Comparison of ENCODE assay signal across 14 cellular contexts in genomic region chr17:22507823-22508222, GRCh38.
A peak's percentile ranks its signal among the peaks of the same experiment; 100 is the strongest.
DNase-seq lines count a peak whose midpoint lies in the region; TF ChIP-seq lines count a peak whose summit lies in the region.
"Had no signal": no experiment of that assay in that cellular context is flagged by ENCODE, and none has a peak within 500 bp of the region (broad histone marks: within the 10 kb centered on the region; RNA-seq: fewer than 3 reads in every experiment).

No MANE protein-coding gene starts in this region.

- no peak for TF ChIP-seq POLR2A in tibial nerve (IDR thresholded peaks at IDR 0.05)
- TF ChIP-seq POLR2A in breast epithelium (IDR thresholded peaks at IDR 0.05), result no peak

- H3K4me1 ChIP-seq in mesenchymal stem cell (ENCODE audit: control insufficient read depth, insufficient read depth, low read depth, low read length), result no peaks in the 10 kb centered on the region
- H3K4me1 ChIP-seq in tibial nerve, result no peaks in the 10 kb centered on the region
- no peaks in the 10 kb centered on the region for H3K4me1 ChIP-seq in breast epithelium
- H3K4me1 ChIP-seq: pancreas had no signal

- H4K8ac ChIP-seq in mesenchymal stem cell (ENCODE audit: low read length), result no peak overlapping the region

- TF ChIP-seq EP300 in tibial nerve (IDR thresholded peaks at IDR 0.05), result no peak

- TF ChIP-seq CTCF in tibial nerve (IDR thresholded peaks at IDR 0.05), result no peak
- TF ChIP-seq CTCF in breast epithelium (IDR thresholded peaks at IDR 0.05), result no peak

- no peak overlapping the region for H3K14ac ChIP-seq in mesenchymal stem cell (ENCODE audit: low read length in 2 of 2)

- H2BK15ac ChIP-seq in mesenchymal stem cell (ENCODE audit: low read depth, poor library complexity, severe bottlenecking), result no peak overlapping the region

- no peak overlapping the region for H3K18ac ChIP-seq in mesenchymal stem cell (ENCODE audit: low read depth in 1 of 2, low read length in 2 of 2)

- intact Hi-C loops in posterior vena cava (cut with DNase I), result no loop called here
- intact Hi-C loops in breast epithelium (cut with DNase I; ENCODE audit: low total_unique reads), result no loop called here

- no peaks in the 10 kb centered on the region for H3K27me3 ChIP-seq in mesenchymal stem cell (ENCODE audit: control insufficient read depth in 1 of 2, insufficient read depth in 1 of 2, low read length in 2 of 2)
- H3K27me3 ChIP-seq in tibial nerve, result no peaks in the 10 kb centered on the region
- H3K27me3 ChIP-seq in breast epithelium, result no peaks in the 10 kb centered on the region
- H3K27me3 ChIP-seq: pancreas had no signal

- H3K4me2 ChIP-seq in mesenchymal stem cell (ENCODE audit: low read length, poor library complexity, severe bottlenecking), result no peak overlapping the region

- H4K91ac ChIP-seq in mesenchymal stem cell (ENCODE audit: low read length), result no peak overlapping the region

- no peak overlapping the region for H3K4me3 ChIP-seq in mesenchymal stem cell (ENCODE audit: insufficient read depth in 1 of 2, low read depth in 1 of 2, low read length in 2 of 2)
- no peak overlapping the region for H3K4me3 ChIP-seq in tibial nerve
- no peak overlapping the region for H3K4me3 ChIP-seq in breast epithelium
- H3K4me3 ChIP-seq: GM12878, pancreas had no signal

- DNase-seq in activated CD4-positive, alpha-beta T cell treated with anti-CD3 and anti-CD28 coated beads for 48 hours, result peak; percentile 4
- no peak for DNase-seq in activated CD4-positive, alpha-beta T cell treated with anti-CD3 and anti-CD28 coated beads, Interleukin-2, amount 50 U/mL, for 4 hours
- peak; percentile 3 for DNase-seq in KG1 (lab: John Stamatoyannopoulos, UW)
- DNase-seq in RKO (ENCODE audit: low spot score), result peak; percentile 45
- peak; percentile 29 for DNase-seq in posterior vena cava (ENCODE audit: low spot score)
- DNase-seq in mesenchymal stem cell, result no peak
- DNase-seq in tibial nerve (ENCODE audit: low spot score in 2 of 2), result no peak
- no peak for DNase-seq in breast epithelium (ENCODE audit: low spot score in 2 of 2)
- DNase-seq: activated CD4-positive, alpha-beta T cell treated with anti-CD3 and anti-CD28 coated beads, Interleukin-2, amount 50 U/mL, for 1 hour; DMS153; left cardiac atrium; NCI-H1694; pancreas had no signal

- no peak overlapping the region for H2BK5ac ChIP-seq in mesenchymal stem cell (ENCODE audit: low read depth, low read length, poor library complexity, severe bottlenecking)

- no peaks in the 10 kb centered on the region for H3K79me1 ChIP-seq in mesenchymal stem cell (replicated peaks; ENCODE audit: low read length, poor library complexity, severe bottlenecking)

- no peak overlapping the region for H3K23ac ChIP-seq in mesenchymal stem cell (ENCODE audit: low read length in 2 of 2)

- WGBS in mesenchymal stem cell, result 60% methylated on average over 5 of the region's 5 CpGs
- WGBS in tibial nerve, 2 donors, result 49 to 52% methylated on average over 5 of the region's 5 CpGs

- H2AK5ac ChIP-seq in mesenchymal stem cell (ENCODE audit: low read length, severe bottlenecking), result no peak overlapping the region

- no peak overlapping the region for H3K4ac ChIP-seq in mesenchymal stem cell (ENCODE audit: low read depth in 1 of 2, low read length in 2 of 2)

- no peak overlapping the region for H2BK120ac ChIP-seq in mesenchymal stem cell (ENCODE audit: low read depth, low read length)

- H3K36me3 ChIP-seq in mesenchymal stem cell (ENCODE audit: control insufficient read depth in 1 of 2, insufficient read depth in 2 of 2, low read depth in 1 of 2, low read length in 2 of 2) (no peaks in the 10 kb centered on the region), tibial nerve (no peaks in the 10 kb centered on the region), breast epithelium (no peaks in the 10 kb centered on the region)
- H3K36me3 ChIP-seq: pancreas had no signal

- H3K27ac ChIP-seq in mesenchymal stem cell (ENCODE audit: low read length, poor library complexity, severe bottlenecking), result no peak overlapping the region
- H3K27ac ChIP-seq in tibial nerve, result no peak overlapping the region
- no peak overlapping the region for H3K27ac ChIP-seq in breast epithelium
- H3K27ac ChIP-seq: pancreas had no signal

- no peak overlapping the region for H3K9ac ChIP-seq in mesenchymal stem cell (ENCODE audit: low read length)

- H3K9me3 ChIP-seq in mesenchymal stem cell (ENCODE audit: control insufficient read depth, low read length) (no peaks in the 10 kb centered on the region), tibial nerve (peaks cover 0 to 42% (median 0%) of the 10 kb centered on the region in 4 donors), breast epithelium (peaks cover 0 to 29% of the 10 kb centered on the region in 2 donors)
- H3K9me3 ChIP-seq: pancreas had no signal

- no peak overlapping the region for H2AFZ ChIP-seq in mesenchymal stem cell (ENCODE audit: low read depth, low read length)

- no peak overlapping the region for H2BK12ac ChIP-seq in mesenchymal stem cell (ENCODE audit: low read length in 2 of 2)

Comparison
In these comparisons a context has a peak if more than half of its experiments do, and no peak if none do; other contexts are left out.
1. DNase-seq: peak in activated CD4-positive, alpha-beta T cell treated with anti-CD3 and anti-CD28 coated beads for 48 hours (single experiment), KG1 (single experiment), RKO (single experiment) and posterior vena cava (single experiment); none in activated CD4-positive, alpha-beta T cell treated with anti-CD3 and anti-CD28 coated beads, Interleukin-2, amount 50 U/mL, for 4 hours (0 of 2), mesenchymal stem cell (single experiment), tibial nerve (0 of 2) and breast epithelium (0 of 2).